In genomic region chr10:132446661-132447445, GRCh38 we compare ENCODE assay signal across 8 cellular contexts. TPM values are rescaled to one million over a fixed set of nuclear protein-coding genes. Genes with fewer than 3 reads are reported as not detected.
DNase-seq lines count a peak whose midpoint lies in the region; ATAC-seq, FAIRE-seq and TF ChIP-seq lines count a peak whose summit lies in the region.

No MANE protein-coding gene starts in this region.

- H3K4me1 Mint-ChIP-seq in activated CD8-positive, alpha-beta memory T cell treated with anti-CD3 and anti-CD28 coated beads, Interleukin-2, amount 10 ng/mL, durations not matched to agents 7 days and 5 days = peaks cover 37% of the 10 kb centered on the region

- H3K27me3 Mint-ChIP-seq in activated CD8-positive, alpha-beta memory T cell treated with anti-CD3 and anti-CD28 coated beads, Interleukin-2, amount 10 ng/mL, durations not matched to agents 7 days and 5 days = no peaks in the 10 kb centered on the region

- TF ChIP-seq EP300 in sigmoid colon (IDR thresholded peaks at IDR 0.05) = no peak

- TF ChIP-seq CTCF in sigmoid colon (IDR thresholded peaks at IDR 0.05) = peak; percentile 19 to 72 (median 39)

- ATAC-seq in HG02759 (IDR thresholded peaks at IDR 0.05; ENCODE audit: unreplicated experiment) = peak; percentile 67
- ATAC-seq in activated CD8-positive, alpha-beta memory T cell treated with anti-CD3 and anti-CD28 coated beads, Interleukin-2, amount 10 ng/mL, durations not matched to agents 7 days and 5 days = peak; percentile 68

- H3K27ac Mint-ChIP-seq in activated CD8-positive, alpha-beta memory T cell treated with anti-CD3 and anti-CD28 coated beads, Interleukin-2, amount 10 ng/mL, durations not matched to agents 7 days and 5 days = peak overlapping the region; percentile 92

- FAIRE-seq in GM12892 (lab: Jason Lieb, UNC) = no peak

- H3K36me3 Mint-ChIP-seq in activated CD8-positive, alpha-beta memory T cell treated with anti-CD3 and anti-CD28 coated beads, Interleukin-2, amount 10 ng/mL, durations not matched to agents 7 days and 5 days = no peaks in the 10 kb centered on the region

- H3K4me3 ChIP-seq in sigmoid colon = no peak overlapping the region

- CTCF ChIA-PET in activated CD8-positive, alpha-beta memory T cell treated with anti-CD3 and anti-CD28 coated beads, Interleukin-2, amount 10 ng/mL, durations not matched to agents 7 days and 5 days (lab: Charles Lee) = interaction anchor here (0.7 to 2.4 kb wide), 13 partner anchors 9 to 127 kb away, joined by 3 to 11 read pairs (median 5); partner anchors contain the start of gene PWWP2B

- DNase-seq in GDM1 (lab: John Stamatoyannopoulos, UW) (peak; percentile 64), NCI-H774 (lab: John Stamatoyannopoulos, UW) (peak; percentile 37), fibroblast of gingiva (ENCODE audit: low read depth) (peak; percentile 25), sigmoid colon (no peak), HCEC 1CT (no peak), GM12892 (ENCODE audit: insufficient read length) (no peak)
- DNase-seq in activated CD8-positive, alpha-beta memory T cell treated with anti-CD3 and anti-CD28 coated beads, Interleukin-2, amount 10 ng/mL, durations not matched to agents 7 days and 5 days = peak; percentile 91

- intact Hi-C loops in sigmoid colon (cut with DNase I) = no loop called here

- H3K9me3 Mint-ChIP-seq in activated CD8-positive, alpha-beta memory T cell treated with anti-CD3 and anti-CD28 coated beads, Interleukin-2, amount 10 ng/mL, durations not matched to agents 7 days and 5 days (ENCODE audit: low read depth) = peaks cover 3% of the 10 kb centered on the region

- WGBS in sigmoid colon, 2 donors = 18 to 26% methylated on average over 17 of the region's 17 CpGs

- peak overlapping the region; percentile 59 for H3K4me3 Mint-ChIP-seq in activated CD8-positive, alpha-beta memory T cell treated with anti-CD3 and anti-CD28 coated beads, Interleukin-2, amount 10 ng/mL, durations not matched to agents 7 days and 5 days

- H3K27ac ChIP-seq in sigmoid colon = peak overlapping the region; percentile 61 to 76 (median 71)

- H3K9me3 ChIP-seq in sigmoid colon = no peaks in the 10 kb centered on the region

- H3K36me3 ChIP-seq in sigmoid colon = no peaks in the 10 kb centered on the region

- peak in 1 of 2 donors; percentile 43 for TF ChIP-seq POLR2A in sigmoid colon (IDR thresholded peaks at IDR 0.05)
- no peak for TF ChIP-seq POLR2A in GM12892 (IDR thresholded peaks at IDR 0.05; ENCODE audit: low read depth, low read length)

- H3K27me3 ChIP-seq in sigmoid colon = no peaks in the 10 kb centered on the region

- H3K4me1 ChIP-seq in sigmoid colon = peaks cover 0 to 25% (median 22%) of the 10 kb centered on the region in 4 donors

RNA-seq across cellular contexts. Expression of gene PWWP2B, which starts 49.9 kb away (rescaled TPM):
- 10 to 100 TPM in 1 of 2 experiments, 1 to 10 TPM in 1; 6.9 to 12.8 TPM for total RNA-seq in activated CD8-positive, alpha-beta memory T cell treated with anti-CD3 and anti-CD28 coated beads, Interleukin-2, amount 10 ng/mL, durations not matched to agents 7 days and 5 days
- 10 to 100 TPM in 1 of 4 donors, 1 to 10 TPM in 3; 7.7 to 10.2 (median 9.3) TPM for total RNA-seq in sigmoid colon
- 10 to 100 TPM; 27.0 to 50.8 (median 28.2) TPM for polyA plus RNA-seq in sigmoid colon
- polyA plus RNA-seq in GM12892 (2012; ENCODE audit: missing spikeins) = not detected

Comparison
In these comparisons a context has a peak if more than half of its experiments do, and no peak if none do; other contexts are left out.
1. DNase-seq: peak in GDM1 (single experiment), NCI-H774 (single experiment), activated CD8-positive, alpha-beta memory T cell treated with anti-CD3 and anti-CD28 coated beads, Interleukin-2, amount 10 ng/mL, durations not matched to agents 7 days and 5 days (single experiment) and fibroblast of gingiva (single experiment); none in sigmoid colon (single experiment), HCEC 1CT (single experiment) and GM12892 (single experiment).